ENCODE assay signal across 1 cellular context in the genomic region with DNA sequence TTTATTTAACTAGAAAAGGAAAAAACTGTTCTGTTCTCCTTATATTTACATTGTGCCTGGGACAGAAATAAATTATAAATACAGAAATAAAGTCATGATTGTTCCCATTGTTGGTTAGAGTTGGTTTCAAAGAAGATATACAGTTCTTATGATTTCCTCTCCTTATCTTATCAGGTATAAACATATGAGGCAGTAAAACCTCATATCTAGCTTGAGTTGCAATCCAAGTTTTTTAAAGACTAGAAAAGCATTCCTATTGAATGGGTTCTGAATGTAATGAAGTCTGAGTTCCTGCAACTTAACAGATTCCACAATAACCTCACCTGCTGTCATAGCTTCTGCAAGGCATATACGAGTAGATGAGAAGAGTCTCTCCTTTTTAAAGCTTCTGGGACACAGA.
TF ChIP-seq lines count a peak whose summit lies in the region.

No MANE protein-coding gene starts in this region.

TF ChIP-seq in K562, 482 proteins besides CTCF, POLR2A, EP300 and RAD21 (continued from another document):
- TF ChIP-seq, protein P1, sequence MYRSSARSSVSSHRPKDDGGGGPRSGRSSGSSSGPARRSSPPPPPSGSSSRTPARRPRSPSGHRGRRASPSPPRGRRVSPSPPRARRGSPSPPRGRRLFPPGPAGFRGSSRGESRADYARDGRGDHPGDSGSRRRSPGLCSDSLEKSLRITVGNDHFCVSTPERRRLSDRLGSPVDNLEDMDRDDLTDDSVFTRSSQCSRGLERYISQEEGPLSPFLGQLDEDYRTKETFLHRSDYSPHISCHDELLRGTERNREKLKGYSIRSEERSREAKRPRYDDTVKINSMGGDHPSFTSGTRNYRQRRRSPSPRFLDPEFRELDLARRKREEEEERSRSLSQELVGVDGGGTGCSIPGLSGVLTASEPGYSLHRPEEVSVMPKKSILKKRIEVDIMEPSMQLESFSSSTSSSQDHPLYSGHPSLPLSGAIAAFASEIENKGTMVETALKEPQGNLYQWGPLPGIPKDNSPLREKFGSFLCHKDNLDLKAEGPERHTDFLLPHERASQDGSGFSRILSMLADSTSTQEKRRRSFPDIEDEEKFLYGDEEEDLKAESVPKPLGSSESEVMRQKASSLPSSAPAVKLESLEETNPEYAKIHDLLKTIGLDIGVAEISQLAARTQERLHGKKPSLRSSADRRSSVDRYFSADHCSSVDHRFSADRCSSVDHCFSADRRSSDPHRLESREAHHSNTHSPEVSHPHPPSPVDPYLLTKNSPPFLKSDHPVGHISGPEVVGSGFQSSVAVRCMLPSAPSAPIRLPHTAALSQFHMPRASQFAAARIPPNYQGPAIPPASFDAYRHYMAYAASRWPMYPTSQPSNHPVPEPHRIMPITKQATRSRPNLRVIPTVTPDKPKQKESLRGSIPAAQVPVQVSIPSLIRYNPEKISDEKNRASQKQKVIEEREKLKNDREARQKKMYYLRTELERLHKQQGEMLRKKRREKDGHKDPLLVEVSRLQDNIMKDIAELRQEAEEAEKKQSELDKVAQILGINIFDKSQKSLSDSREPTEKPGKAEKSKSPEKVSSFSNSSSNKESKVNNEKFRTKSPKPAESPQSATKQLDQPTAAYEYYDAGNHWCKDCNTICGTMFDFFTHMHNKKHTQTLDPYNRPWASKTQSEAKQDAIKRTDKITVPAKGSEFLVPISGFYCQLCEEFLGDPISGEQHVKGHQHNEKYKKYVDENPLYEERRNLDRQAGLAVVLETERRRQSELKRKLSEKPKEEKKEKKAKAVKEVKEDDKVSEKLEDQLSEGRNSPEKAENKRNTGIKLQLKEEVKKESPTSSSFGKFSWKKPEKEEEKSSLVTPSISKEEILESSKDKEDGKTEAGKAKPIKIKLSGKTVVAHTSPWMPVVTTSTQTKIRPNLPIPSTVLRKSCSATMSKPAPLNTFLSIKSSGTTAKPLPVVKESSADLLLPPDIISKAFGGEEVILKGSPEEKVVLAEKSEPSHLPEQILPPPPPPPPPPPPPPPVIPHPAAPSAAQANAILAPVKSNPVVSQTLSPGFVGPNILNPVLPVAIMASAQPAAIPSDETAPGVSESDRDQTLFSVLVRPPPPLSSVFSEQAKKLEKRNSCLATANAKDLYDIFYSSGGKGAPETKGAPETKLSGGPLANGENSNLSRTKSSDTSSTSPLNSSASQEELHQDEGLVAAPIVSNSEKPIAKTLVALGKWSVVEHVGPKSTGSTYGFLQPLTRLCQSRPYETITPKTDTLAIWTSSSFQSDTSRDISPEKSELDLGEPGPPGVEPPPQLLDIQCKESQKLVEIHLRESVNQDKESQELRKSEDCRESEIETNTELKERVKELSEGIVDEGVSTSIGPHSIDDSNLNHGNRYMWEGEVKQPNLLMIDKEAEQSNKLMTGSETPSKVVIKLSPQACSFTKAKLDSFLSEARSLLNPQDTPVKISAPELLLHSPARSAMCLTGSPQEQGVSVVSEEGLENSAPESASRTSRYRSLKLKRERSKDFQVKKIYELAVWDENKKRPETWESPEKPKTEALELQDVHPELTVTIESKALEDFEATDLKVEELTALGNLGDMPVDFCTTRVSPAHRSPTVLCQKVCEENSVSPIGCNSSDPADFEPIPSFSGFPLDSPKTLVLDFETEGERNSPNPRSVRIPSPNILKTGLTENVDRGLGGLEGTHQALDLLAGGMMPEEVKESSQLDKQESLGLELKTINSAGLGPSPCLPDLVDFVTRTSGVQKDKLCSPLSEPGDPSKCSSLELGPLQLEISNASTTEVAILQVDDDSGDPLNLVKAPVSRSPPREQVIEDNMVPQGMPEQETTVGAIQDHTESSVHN (IDR thresholded peaks at IDR 0.05; ENCODE audit: borderline replicate concordance in 1 of 2, low read depth in 1 of 2), result no peak
- TF ChIP-seq ESRRA (IDR thresholded peaks at IDR 0.05; ENCODE audit: borderline replicate concordance, low read depth) (no peak), SRSF7 (optimal IDR thresholded peaks at IDR 0.05; ENCODE audit: low read depth, low read length) (no peak), ZNF347 (CRISPR knock-in tag; IDR thresholded peaks at IDR 0.05; ENCODE audit: low read depth) (no peak), TEAD4 (IDR thresholded peaks at IDR 0.05; ENCODE audit: low read length) (peak; percentile 88), TEAD4 (CRISPR knock-in tag; IDR thresholded peaks at IDR 0.05; ENCODE audit: borderline replicate concordance) (no peak), SMARCA4 (IDR thresholded peaks at IDR 0.05) (peak; percentile 84), FOXM1 (IDR thresholded peaks at IDR 0.05; ENCODE audit: low read depth) (peak; percentile 39; the same call in 1 of the 2 replicates), FOXM1 (CRISPR knock-in tag; IDR thresholded peaks at IDR 0.05; ENCODE audit: low read depth) (no peak), HDAC3 (IDR thresholded peaks at IDR 0.05; ENCODE audit: borderline replicate concordance, partially characterized antibody) (peak; percentile 47), ZNF174 (CRISPR knock-in tag; IDR thresholded peaks at IDR 0.05) (no peak), MTA2 (IDR thresholded peaks at IDR 0.05; ENCODE audit: low read depth) (peak; percentile 66; the same call in 1 of the 2 replicates), E2F3 (CRISPR knock-in tag; IDR thresholded peaks at IDR 0.05) (no peak), CHD2 (IDR thresholded peaks at IDR 0.05; ENCODE audit: low read depth, low read length) (no peak), ELF2 (CRISPR knock-in tag; IDR thresholded peaks at IDR 0.05) (no peak), CEBPG (CRISPR knock-in tag; IDR thresholded peaks at IDR 0.05) (no peak), CEBPG (tag; conservative IDR thresholded peaks at IDR 0.05 in 1 of 2, IDR thresholded peaks at IDR 0.05 in 1 of 2) (no peak), SREBF1 (IDR thresholded peaks at IDR 0.05; ENCODE audit: borderline replicate concordance, low read depth, low read length) (no peak)
- TF ChIP-seq, protein P2, sequence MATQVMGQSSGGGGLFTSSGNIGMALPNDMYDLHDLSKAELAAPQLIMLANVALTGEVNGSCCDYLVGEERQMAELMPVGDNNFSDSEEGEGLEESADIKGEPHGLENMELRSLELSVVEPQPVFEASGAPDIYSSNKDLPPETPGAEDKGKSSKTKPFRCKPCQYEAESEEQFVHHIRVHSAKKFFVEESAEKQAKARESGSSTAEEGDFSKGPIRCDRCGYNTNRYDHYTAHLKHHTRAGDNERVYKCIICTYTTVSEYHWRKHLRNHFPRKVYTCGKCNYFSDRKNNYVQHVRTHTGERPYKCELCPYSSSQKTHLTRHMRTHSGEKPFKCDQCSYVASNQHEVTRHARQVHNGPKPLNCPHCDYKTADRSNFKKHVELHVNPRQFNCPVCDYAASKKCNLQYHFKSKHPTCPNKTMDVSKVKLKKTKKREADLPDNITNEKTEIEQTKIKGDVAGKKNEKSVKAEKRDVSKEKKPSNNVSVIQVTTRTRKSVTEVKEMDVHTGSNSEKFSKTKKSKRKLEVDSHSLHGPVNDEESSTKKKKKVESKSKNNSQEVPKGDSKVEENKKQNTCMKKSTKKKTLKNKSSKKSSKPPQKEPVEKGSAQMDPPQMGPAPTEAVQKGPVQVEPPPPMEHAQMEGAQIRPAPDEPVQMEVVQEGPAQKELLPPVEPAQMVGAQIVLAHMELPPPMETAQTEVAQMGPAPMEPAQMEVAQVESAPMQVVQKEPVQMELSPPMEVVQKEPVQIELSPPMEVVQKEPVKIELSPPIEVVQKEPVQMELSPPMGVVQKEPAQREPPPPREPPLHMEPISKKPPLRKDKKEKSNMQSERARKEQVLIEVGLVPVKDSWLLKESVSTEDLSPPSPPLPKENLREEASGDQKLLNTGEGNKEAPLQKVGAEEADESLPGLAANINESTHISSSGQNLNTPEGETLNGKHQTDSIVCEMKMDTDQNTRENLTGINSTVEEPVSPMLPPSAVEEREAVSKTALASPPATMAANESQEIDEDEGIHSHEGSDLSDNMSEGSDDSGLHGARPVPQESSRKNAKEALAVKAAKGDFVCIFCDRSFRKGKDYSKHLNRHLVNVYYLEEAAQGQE (CRISPR knock-in tag; IDR thresholded peaks at IDR 0.05; ENCODE audit: low read depth), result no peak
- TF ChIP-seq, protein P3, sequence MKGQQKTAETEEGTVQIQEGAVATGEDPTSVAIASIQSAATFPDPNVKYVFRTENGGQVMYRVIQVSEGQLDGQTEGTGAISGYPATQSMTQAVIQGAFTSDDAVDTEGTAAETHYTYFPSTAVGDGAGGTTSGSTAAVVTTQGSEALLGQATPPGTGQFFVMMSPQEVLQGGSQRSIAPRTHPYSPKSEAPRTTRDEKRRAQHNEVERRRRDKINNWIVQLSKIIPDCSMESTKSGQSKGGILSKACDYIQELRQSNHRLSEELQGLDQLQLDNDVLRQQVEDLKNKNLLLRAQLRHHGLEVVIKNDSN (CRISPR knock-in tag; IDR thresholded peaks at IDR 0.05), result no peak
- TF ChIP-seq, protein P4, sequence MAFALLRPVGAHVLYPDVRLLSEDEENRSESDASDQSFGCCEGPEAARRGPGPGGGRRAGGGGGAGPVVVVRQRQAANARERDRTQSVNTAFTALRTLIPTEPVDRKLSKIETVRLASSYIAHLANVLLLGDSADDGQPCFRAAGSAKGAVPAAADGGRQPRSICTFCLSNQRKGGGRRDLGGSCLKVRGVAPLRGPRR (CRISPR knock-in tag; IDR thresholded peaks at IDR 0.05), result no peak
- TF ChIP-seq, protein P5, sequence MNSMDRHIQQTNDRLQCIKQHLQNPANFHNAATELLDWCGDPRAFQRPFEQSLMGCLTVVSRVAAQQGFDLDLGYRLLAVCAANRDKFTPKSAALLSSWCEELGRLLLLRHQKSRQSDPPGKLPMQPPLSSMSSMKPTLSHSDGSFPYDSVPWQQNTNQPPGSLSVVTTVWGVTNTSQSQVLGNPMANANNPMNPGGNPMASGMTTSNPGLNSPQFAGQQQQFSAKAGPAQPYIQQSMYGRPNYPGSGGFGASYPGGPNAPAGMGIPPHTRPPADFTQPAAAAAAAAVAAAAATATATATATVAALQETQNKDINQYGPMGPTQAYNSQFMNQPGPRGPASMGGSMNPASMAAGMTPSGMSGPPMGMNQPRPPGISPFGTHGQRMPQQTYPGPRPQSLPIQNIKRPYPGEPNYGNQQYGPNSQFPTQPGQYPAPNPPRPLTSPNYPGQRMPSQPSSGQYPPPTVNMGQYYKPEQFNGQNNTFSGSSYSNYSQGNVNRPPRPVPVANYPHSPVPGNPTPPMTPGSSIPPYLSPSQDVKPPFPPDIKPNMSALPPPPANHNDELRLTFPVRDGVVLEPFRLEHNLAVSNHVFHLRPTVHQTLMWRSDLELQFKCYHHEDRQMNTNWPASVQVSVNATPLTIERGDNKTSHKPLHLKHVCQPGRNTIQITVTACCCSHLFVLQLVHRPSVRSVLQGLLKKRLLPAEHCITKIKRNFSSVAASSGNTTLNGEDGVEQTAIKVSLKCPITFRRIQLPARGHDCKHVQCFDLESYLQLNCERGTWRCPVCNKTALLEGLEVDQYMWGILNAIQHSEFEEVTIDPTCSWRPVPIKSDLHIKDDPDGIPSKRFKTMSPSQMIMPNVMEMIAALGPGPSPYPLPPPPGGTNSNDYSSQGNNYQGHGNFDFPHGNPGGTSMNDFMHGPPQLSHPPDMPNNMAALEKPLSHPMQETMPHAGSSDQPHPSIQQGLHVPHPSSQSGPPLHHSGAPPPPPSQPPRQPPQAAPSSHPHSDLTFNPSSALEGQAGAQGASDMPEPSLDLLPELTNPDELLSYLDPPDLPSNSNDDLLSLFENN (IDR thresholded peaks at IDR 0.05; ENCODE audit: low read depth in 2 of 2, low read length in 2 of 2), result peak in 1 of 2 experiments; percentile 59; a peak in 1 of 4 replicates
